In the genomic region with DNA sequence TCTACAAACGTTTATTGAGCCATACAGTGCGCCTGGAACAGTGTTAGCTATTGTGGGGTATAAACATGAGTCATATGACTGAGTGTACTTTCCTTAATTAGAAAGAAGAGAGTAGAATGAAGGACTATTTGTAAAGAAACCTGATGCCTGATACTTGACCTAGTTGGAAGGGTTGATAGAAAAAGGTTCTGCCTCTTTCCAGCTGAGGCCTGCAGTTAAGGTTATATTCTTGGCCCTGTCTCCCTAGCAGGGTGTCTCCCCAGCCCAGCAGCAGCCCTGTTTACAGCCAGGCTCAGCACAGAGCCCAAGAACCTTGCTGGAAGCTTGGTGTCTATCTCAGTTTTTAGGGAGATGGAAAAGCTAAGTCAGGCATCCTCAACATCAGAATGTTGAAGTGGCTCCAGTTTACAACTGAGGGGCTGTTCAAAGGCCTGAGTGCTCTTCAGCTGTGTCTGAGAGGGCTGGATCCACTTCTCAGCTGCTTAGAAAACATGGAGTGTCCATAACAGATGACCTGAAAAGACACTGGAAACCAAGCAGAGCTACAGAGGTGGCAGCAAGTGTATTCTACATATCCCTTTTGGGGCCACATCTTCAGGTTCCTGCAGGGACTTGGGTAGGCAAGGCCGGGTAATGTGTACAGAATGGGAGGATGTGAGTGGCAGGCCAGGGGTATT, we compare ENCODE assay signal across 2 cellular contexts.
A peak's percentile ranks its signal among the peaks of the same experiment; 100 is the strongest.
TF ChIP-seq lines count a peak whose summit lies in the region.

No MANE protein-coding gene starts in this region.

TF ChIP-seq in HCT116, 20 proteins besides CTCF, POLR2A, EP300 and RAD21:
- TF ChIP-seq MAX (IDR thresholded peaks at IDR 0.05), result no peak
- no peak for TF ChIP-seq EZH2 (IDR thresholded peaks at IDR 0.05)
- TF ChIP-seq ZBTB33 (IDR thresholded peaks at IDR 0.05; ENCODE audit: extremely low read depth, insufficient replicate concordance, low read length), result no peak
- no peak for TF ChIP-seq TCF7L2 (IDR thresholded peaks at IDR 0.05; ENCODE audit: borderline replicate concordance, extremely low read depth, insufficient read depth, insufficient read length)
- no peak for TF ChIP-seq YY1 (IDR thresholded peaks at IDR 0.05; ENCODE audit: extremely low read depth, insufficient replicate concordance, low read depth, low read length)
- no peak for TF ChIP-seq EZH2phosphoT487 (IDR thresholded peaks at IDR 0.05; ENCODE audit: borderline replicate concordance)
- TF ChIP-seq, protein P1, sequence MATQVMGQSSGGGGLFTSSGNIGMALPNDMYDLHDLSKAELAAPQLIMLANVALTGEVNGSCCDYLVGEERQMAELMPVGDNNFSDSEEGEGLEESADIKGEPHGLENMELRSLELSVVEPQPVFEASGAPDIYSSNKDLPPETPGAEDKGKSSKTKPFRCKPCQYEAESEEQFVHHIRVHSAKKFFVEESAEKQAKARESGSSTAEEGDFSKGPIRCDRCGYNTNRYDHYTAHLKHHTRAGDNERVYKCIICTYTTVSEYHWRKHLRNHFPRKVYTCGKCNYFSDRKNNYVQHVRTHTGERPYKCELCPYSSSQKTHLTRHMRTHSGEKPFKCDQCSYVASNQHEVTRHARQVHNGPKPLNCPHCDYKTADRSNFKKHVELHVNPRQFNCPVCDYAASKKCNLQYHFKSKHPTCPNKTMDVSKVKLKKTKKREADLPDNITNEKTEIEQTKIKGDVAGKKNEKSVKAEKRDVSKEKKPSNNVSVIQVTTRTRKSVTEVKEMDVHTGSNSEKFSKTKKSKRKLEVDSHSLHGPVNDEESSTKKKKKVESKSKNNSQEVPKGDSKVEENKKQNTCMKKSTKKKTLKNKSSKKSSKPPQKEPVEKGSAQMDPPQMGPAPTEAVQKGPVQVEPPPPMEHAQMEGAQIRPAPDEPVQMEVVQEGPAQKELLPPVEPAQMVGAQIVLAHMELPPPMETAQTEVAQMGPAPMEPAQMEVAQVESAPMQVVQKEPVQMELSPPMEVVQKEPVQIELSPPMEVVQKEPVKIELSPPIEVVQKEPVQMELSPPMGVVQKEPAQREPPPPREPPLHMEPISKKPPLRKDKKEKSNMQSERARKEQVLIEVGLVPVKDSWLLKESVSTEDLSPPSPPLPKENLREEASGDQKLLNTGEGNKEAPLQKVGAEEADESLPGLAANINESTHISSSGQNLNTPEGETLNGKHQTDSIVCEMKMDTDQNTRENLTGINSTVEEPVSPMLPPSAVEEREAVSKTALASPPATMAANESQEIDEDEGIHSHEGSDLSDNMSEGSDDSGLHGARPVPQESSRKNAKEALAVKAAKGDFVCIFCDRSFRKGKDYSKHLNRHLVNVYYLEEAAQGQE (IDR thresholded peaks at IDR 0.05; ENCODE audit: low read depth), result no peak
- TF ChIP-seq SP1 (IDR thresholded peaks at IDR 0.05; ENCODE audit: low read depth), result 0 out of 2 replicates have a peak, but pooled peaks have one; percentile 15
- no peak for TF ChIP-seq CEBPB (IDR thresholded peaks at IDR 0.05; ENCODE audit: low read depth)
- 0 out of 2 replicates have a peak, but pooled peaks have one; percentile 24 for TF ChIP-seq FOSL1 (IDR thresholded peaks at IDR 0.05; ENCODE audit: low read depth)
- no peak for TF ChIP-seq ZNF274 (IDR thresholded peaks at IDR 0.05; ENCODE audit: low read depth, low read length)
- no peak for TF ChIP-seq POLR2AphosphoS5 (IDR thresholded peaks at IDR 0.05; ENCODE audit: low read depth, low read length)
- no peak for TF ChIP-seq JUND (IDR thresholded peaks at IDR 0.05)
- TF ChIP-seq ATF3 (IDR thresholded peaks at IDR 0.05), result no peak
TF ChIP-seq in HCT116: peak in this region for 2.

TF ChIP-seq in HepG2, 621 proteins besides CTCF, POLR2A, EP300 and RAD21:
- TF ChIP-seq JUNB (CRISPR knock-in tag; IDR thresholded peaks at IDR 0.05; ENCODE audit: borderline replicate concordance) (no peak), PAWR (CRISPR knock-in tag; IDR thresholded peaks at IDR 0.05; ENCODE audit: borderline replicate concordance) (no peak), SMAD1 (CRISPR knock-in tag; IDR thresholded peaks at IDR 0.05; ENCODE audit: borderline replicate concordance, low read depth) (no peak), ZNF792 (CRISPR knock-in tag; IDR thresholded peaks at IDR 0.05) (no peak), ZNF776 (CRISPR knock-in tag; IDR thresholded peaks at IDR 0.05) (no peak), REXO4 (CRISPR knock-in tag; IDR thresholded peaks at IDR 0.05; ENCODE audit: borderline replicate concordance) (no peak), ZBTB7B (CRISPR knock-in tag; IDR thresholded peaks at IDR 0.05) (no peak), AKNA (CRISPR knock-in tag; IDR thresholded peaks at IDR 0.05; ENCODE audit: borderline replicate concordance) (no peak), ZNF430 (CRISPR knock-in tag; IDR thresholded peaks at IDR 0.05) (no peak), SP2 (CRISPR knock-in tag; IDR thresholded peaks at IDR 0.05) (no peak), MBNL3 (CRISPR knock-in tag; conservative IDR thresholded peaks at IDR 0.05) (no peak), ZNF7 (CRISPR knock-in tag; IDR thresholded peaks at IDR 0.05) (no peak), SRSF1 (optimal IDR thresholded peaks at IDR 0.05; ENCODE audit: low read depth, low read length) (no peak), MEIS2 (CRISPR knock-in tag; IDR thresholded peaks at IDR 0.05) (no peak), KLF6 (CRISPR knock-in tag; IDR thresholded peaks at IDR 0.05) (no peak)
- TF ChIP-seq, protein P2, sequence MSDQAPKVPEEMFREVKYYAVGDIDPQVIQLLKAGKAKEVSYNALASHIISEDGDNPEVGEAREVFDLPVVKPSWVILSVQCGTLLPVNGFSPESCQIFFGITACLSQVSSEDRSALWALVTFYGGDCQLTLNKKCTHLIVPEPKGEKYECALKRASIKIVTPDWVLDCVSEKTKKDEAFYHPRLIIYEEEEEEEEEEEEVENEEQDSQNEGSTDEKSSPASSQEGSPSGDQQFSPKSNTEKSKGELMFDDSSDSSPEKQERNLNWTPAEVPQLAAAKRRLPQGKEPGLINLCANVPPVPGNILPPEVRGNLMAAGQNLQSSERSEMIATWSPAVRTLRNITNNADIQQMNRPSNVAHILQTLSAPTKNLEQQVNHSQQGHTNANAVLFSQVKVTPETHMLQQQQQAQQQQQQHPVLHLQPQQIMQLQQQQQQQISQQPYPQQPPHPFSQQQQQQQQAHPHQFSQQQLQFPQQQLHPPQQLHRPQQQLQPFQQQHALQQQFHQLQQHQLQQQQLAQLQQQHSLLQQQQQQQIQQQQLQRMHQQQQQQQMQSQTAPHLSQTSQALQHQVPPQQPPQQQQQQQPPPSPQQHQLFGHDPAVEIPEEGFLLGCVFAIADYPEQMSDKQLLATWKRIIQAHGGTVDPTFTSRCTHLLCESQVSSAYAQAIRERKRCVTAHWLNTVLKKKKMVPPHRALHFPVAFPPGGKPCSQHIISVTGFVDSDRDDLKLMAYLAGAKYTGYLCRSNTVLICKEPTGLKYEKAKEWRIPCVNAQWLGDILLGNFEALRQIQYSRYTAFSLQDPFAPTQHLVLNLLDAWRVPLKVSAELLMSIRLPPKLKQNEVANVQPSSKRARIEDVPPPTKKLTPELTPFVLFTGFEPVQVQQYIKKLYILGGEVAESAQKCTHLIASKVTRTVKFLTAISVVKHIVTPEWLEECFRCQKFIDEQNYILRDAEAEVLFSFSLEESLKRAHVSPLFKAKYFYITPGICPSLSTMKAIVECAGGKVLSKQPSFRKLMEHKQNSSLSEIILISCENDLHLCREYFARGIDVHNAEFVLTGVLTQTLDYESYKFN (CRISPR knock-in tag; conservative IDR thresholded peaks at IDR 0.05), result no peak
